ENCODE assay signal across 23 cellular contexts in genomic region chr11:3345736-3346135, GRCh38.
"Had no signal": no experiment of that assay in that cellular context is flagged by ENCODE, and none has a peak within 500 bp of the region (broad histone marks: within the 10 kb centered on the region; RNA-seq: fewer than 3 reads in every experiment).

No MANE protein-coding gene starts in this region.

- H3K9me3 ChIP-seq: ovary had no signal

- H3K4me3 Mint-ChIP-seq: activated B cell treated with CpG ODN at 0.5 μM for 24 hours; activated naive CD8-positive, alpha-beta T cell; naive thymus-derived CD4-positive, alpha-beta T cell had no signal

- H3K4me1 Mint-ChIP-seq: activated B cell treated with CpG ODN at 0.5 μM for 24 hours; naive thymus-derived CD4-positive, alpha-beta T cell had no signal

- H3K27ac ChIP-seq: brain microvascular endothelial cell, coronary artery, dorsolateral prefrontal cortex, ovary, tibial nerve had no signal

- H3K27me3 ChIP-seq: brain microvascular endothelial cell, ovary, tibial nerve had no signal

- ATAC-seq: left cardiac atrium; naive thymus-derived CD4-positive, alpha-beta T cell; sciatic nerve had no signal

- H3K27ac Mint-ChIP-seq: activated B cell treated with CpG ODN at 0.5 μM for 24 hours; activated naive CD8-positive, alpha-beta T cell; activated T-helper 2 cell treated with anti-CD3 and anti-CD28 coated beads, Interferon-gamma antibody, Interleukin-2, Interleukin-4, amounts not matched to agents 10 μg/mL and 5 μg/mL and 100 μg/mL, durations not matched to agents 14 hours and 24 hours and 36 hours; naive thymus-derived CD4-positive, alpha-beta T cell; progenitor cell of endocrine pancreas; stimulated activated naive B cell treated with anti-CD40 and anti-IgM and Interleukin-4, amounts not matched to agents 10 μg/mL and 1 μg/mL and 100 μg/mL, for 72 hours had no signal

- H3K4me1 ChIP-seq: tibial nerve had no signal

- DNase-seq: activated B cell treated with CpG ODN at 0.5 μM for 24 hours; activated CD4-positive, alpha-beta T cell treated with anti-CD3 and anti-CD28 coated beads for 4 hours; activated CD4-positive, alpha-beta T cell treated with anti-CD3 and anti-CD28 coated beads, Interleukin-2, amount 50 U/mL, for 4 hours; activated CD8-positive, alpha-beta memory T cell treated with anti-CD3 and anti-CD28 coated beads, Interleukin-2, amount 50 U/mL, for 4 hours; activated T-cell treated with anti-CD3 and anti-CD28 coated beads, Interleukin-2, amount 50 U/mL, for 1 hour; brain microvascular endothelial cell; dorsolateral prefrontal cortex; effector memory CD4-positive, alpha-beta T cell; left cardiac atrium; midbrain; naive thymus-derived CD4-positive, alpha-beta T cell; ovary; small intestine; stimulated activated CD4-positive, alpha-beta T cell treated with anti-CD3 and anti-CD28 coated beads, Interleukin-4, amount 100 ng/mL, for 4 hours; stimulated activated CD8-positive, alpha-beta memory T cell treated with anti-CD3 and anti-CD28 coated beads, Interleukin-4, amount 100 ng/mL, for 48 hours; stimulated activated naive B cell treated with anti-CD40 and anti-IgM and Interleukin-4, amounts not matched to agents 10 μg/mL and 1 μg/mL and 100 μg/mL, for 72 hours; T-helper 2 cell had no signal
